In the genomic region with DNA sequence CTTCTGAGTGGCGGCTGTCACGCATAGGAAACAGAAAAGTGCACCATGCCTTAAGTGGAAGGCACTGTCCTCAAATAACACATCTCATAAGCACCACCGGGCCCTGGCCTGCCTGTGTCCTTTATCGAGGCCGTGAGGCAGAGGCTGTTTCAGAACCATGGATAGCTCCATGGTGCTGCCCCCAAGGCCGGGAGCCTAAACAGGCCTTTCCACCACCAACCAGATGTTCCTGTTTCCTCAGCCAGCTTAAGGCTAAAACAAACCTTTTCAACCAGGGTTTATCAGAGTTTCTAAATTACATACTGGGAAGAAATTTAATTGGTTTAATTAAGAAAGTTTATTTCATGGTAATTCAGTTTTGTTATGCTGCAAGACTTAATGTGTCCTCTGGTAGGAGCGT, we compare ENCODE assay signal across 1 cellular context.
A peak's percentile ranks its signal among the peaks of the same experiment; 100 is the strongest.
TF ChIP-seq lines count a peak whose summit lies in the region.

No MANE protein-coding gene starts in this region.

TF ChIP-seq in HepG2, 621 proteins besides CTCF, POLR2A, EP300 and RAD21 (continued from another document and continues in another):
- TF ChIP-seq, protein P1, sequence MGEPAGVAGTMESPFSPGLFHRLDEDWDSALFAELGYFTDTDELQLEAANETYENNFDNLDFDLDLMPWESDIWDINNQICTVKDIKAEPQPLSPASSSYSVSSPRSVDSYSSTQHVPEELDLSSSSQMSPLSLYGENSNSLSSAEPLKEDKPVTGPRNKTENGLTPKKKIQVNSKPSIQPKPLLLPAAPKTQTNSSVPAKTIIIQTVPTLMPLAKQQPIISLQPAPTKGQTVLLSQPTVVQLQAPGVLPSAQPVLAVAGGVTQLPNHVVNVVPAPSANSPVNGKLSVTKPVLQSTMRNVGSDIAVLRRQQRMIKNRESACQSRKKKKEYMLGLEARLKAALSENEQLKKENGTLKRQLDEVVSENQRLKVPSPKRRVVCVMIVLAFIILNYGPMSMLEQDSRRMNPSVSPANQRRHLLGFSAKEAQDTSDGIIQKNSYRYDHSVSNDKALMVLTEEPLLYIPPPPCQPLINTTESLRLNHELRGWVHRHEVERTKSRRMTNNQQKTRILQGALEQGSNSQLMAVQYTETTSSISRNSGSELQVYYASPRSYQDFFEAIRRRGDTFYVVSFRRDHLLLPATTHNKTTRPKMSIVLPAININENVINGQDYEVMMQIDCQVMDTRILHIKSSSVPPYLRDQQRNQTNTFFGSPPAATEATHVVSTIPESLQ (CRISPR knock-in tag; conservative IDR thresholded peaks at IDR 0.05), result peak; percentile 84; the same call in 1 of the 2 replicates
- no peak for TF ChIP-seq FOXO1 (CRISPR knock-in tag; IDR thresholded peaks at IDR 0.05)
- no peak for TF ChIP-seq ZBTB7A (CRISPR knock-in tag; IDR thresholded peaks at IDR 0.05)
- TF ChIP-seq RARA (CRISPR knock-in tag; IDR thresholded peaks at IDR 0.05), result 0 out of 2 replicates have a peak, but pooled peaks have one; percentile 29
- TF ChIP-seq ZNF460 (CRISPR knock-in tag; IDR thresholded peaks at IDR 0.05; ENCODE audit: borderline replicate concordance), result no peak
- TF ChIP-seq ZNF441 (CRISPR knock-in tag; IDR thresholded peaks at IDR 0.05; ENCODE audit: borderline replicate concordance), result peak; percentile 62; the same call in 1 of the 2 replicates
- TF ChIP-seq KLF15 (CRISPR knock-in tag; IDR thresholded peaks at IDR 0.05; ENCODE audit: borderline replicate concordance), result 0 out of 2 replicates have a peak, but pooled peaks have one; percentile 61
- TF ChIP-seq PAWR (CRISPR knock-in tag; IDR thresholded peaks at IDR 0.05; ENCODE audit: borderline replicate concordance), result no peak
- no peak for TF ChIP-seq HHEX (CRISPR knock-in tag; IDR thresholded peaks at IDR 0.05)
- no peak for TF ChIP-seq ZNF710 (CRISPR knock-in tag; IDR thresholded peaks at IDR 0.05; ENCODE audit: borderline replicate concordance)
- TF ChIP-seq ZNF451 (CRISPR knock-in tag; IDR thresholded peaks at IDR 0.05), result no peak
- TF ChIP-seq, protein P2, sequence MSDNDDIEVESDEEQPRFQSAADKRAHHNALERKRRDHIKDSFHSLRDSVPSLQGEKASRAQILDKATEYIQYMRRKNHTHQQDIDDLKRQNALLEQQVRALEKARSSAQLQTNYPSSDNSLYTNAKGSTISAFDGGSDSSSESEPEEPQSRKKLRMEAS (IDR thresholded peaks at IDR 0.05), result no peak
- 0 out of 2 replicates have a peak, but pooled peaks have one; percentile 25 for TF ChIP-seq CBX5 (CRISPR knock-in tag; IDR thresholded peaks at IDR 0.05; ENCODE audit: borderline replicate concordance)
- peak; percentile 70; the same call in 1 of the 2 replicates for TF ChIP-seq SRY (CRISPR knock-in tag; IDR thresholded peaks at IDR 0.05)
- no peak for TF ChIP-seq U2AF1 (optimal IDR thresholded peaks at IDR 0.05; ENCODE audit: low read depth, low read length)
- TF ChIP-seq ZNF264 (CRISPR knock-in tag; IDR thresholded peaks at IDR 0.05), result peak; percentile 36; the same call in 1 of the 2 replicates
- no peak for TF ChIP-seq ZNF850 (CRISPR knock-in tag; conservative IDR thresholded peaks at IDR 0.05)
- no peak for TF ChIP-seq ZNF570 (CRISPR knock-in tag; IDR thresholded peaks at IDR 0.05; ENCODE audit: borderline replicate concordance)
- no peak for TF ChIP-seq MXD3 (CRISPR knock-in tag; IDR thresholded peaks at IDR 0.05)
- 0 out of 2 replicates have a peak, but pooled peaks have one; percentile 46 for TF ChIP-seq RFXAP (CRISPR knock-in tag; IDR thresholded peaks at IDR 0.05; ENCODE audit: borderline replicate concordance)
- no peak for TF ChIP-seq MXI1 (IDR thresholded peaks at IDR 0.05; ENCODE audit: borderline replicate concordance, low read depth, low read length)
- TF ChIP-seq, protein P3, sequence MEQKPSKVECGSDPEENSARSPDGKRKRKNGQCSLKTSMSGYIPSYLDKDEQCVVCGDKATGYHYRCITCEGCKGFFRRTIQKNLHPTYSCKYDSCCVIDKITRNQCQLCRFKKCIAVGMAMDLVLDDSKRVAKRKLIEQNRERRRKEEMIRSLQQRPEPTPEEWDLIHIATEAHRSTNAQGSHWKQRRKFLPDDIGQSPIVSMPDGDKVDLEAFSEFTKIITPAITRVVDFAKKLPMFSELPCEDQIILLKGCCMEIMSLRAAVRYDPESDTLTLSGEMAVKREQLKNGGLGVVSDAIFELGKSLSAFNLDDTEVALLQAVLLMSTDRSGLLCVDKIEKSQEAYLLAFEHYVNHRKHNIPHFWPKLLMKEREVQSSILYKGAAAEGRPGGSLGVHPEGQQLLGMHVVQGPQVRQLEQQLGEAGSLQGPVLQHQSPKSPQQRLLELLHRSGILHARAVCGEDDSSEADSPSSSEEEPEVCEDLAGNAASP (CRISPR knock-in tag; IDR thresholded peaks at IDR 0.05; ENCODE audit: borderline replicate concordance), result peak; percentile 47; the same call in 1 of the 2 replicates
- TF ChIP-seq SRSF4 (IDR thresholded peaks at IDR 0.05; ENCODE audit: low read depth, low read length, poor library complexity, severe bottlenecking), result no peak
- TF ChIP-seq ZFP37 (CRISPR knock-in tag; IDR thresholded peaks at IDR 0.05; ENCODE audit: borderline replicate concordance), result peak; percentile 87; the same call in 1 of the 2 replicates
- peak; percentile 58; the same call in 1 of the 2 replicates for TF ChIP-seq NFKB2 (CRISPR knock-in tag; IDR thresholded peaks at IDR 0.05; ENCODE audit: borderline replicate concordance)
- no peak for TF ChIP-seq XBP1 (CRISPR knock-in tag; IDR thresholded peaks at IDR 0.05)
- TF ChIP-seq MED1 (CRISPR knock-in tag; IDR thresholded peaks at IDR 0.05), result peak; percentile 40; the same call in 1 of the 2 replicates
- TF ChIP-seq ZNF431 (CRISPR knock-in tag; IDR thresholded peaks at IDR 0.05; ENCODE audit: borderline replicate concordance, low read depth), result 0 out of 2 replicates have a peak, but pooled peaks have one; percentile 40
- no peak for TF ChIP-seq ZNF841 (CRISPR knock-in tag; IDR thresholded peaks at IDR 0.05; ENCODE audit: borderline replicate concordance)
- TF ChIP-seq GPN1 (CRISPR knock-in tag; IDR thresholded peaks at IDR 0.05; ENCODE audit: borderline replicate concordance), result no peak
- no peak for TF ChIP-seq SOX13 (IDR thresholded peaks at IDR 0.05)
- TF ChIP-seq SOX13 (CRISPR knock-in tag; conservative IDR thresholded peaks at IDR 0.05 in 1 of 2, IDR thresholded peaks at IDR 0.05 in 1 of 2), result peak in 1 of 2 experiments; percentile 26; a peak in 1 of 4 replicates
- no peak for TF ChIP-seq ZNF496 (CRISPR knock-in tag; IDR thresholded peaks at IDR 0.05; ENCODE audit: insufficient replicate concordance)
- TF ChIP-seq MXD4 (CRISPR knock-in tag; IDR thresholded peaks at IDR 0.05), result peak; percentile 32; the same call in 1 of the 2 replicates
- TF ChIP-seq ZNF124 (CRISPR knock-in tag; IDR thresholded peaks at IDR 0.05), result 0 out of 2 replicates have a peak, but pooled peaks have one; percentile 44
- 0 out of 2 replicates have a peak, but pooled peaks have one; percentile 30 for TF ChIP-seq NFAT5 (CRISPR knock-in tag; IDR thresholded peaks at IDR 0.05)
- 0 out of 2 replicates have a peak, but pooled peaks have one; percentile 34 for TF ChIP-seq ZNF83 (CRISPR knock-in tag; IDR thresholded peaks at IDR 0.05; ENCODE audit: borderline replicate concordance)
- no peak for TF ChIP-seq GLI4 (CRISPR knock-in tag; IDR thresholded peaks at IDR 0.05; ENCODE audit: borderline replicate concordance)
- TF ChIP-seq KDM3A (CRISPR knock-in tag; IDR thresholded peaks at IDR 0.05; ENCODE audit: low read depth), result peak; percentile 28; the same call in 1 of the 2 replicates
- TF ChIP-seq CREB1 (IDR thresholded peaks at IDR 0.05), result no peak
- TF ChIP-seq CREB1 (CRISPR knock-in tag; IDR thresholded peaks at IDR 0.05), result no peak
- 0 out of 2 replicates have a peak, but pooled peaks have one; percentile 44 for TF ChIP-seq ISX (CRISPR knock-in tag; conservative IDR thresholded peaks at IDR 0.05)
- TF ChIP-seq ZNF558 (CRISPR knock-in tag; IDR thresholded peaks at IDR 0.05; ENCODE audit: borderline replicate concordance), result peak; percentile 73; the same call in 1 of the 2 replicates
- TF ChIP-seq ZNF331 (CRISPR knock-in tag; IDR thresholded peaks at IDR 0.05), result peak; percentile 85
- no peak for TF ChIP-seq FLYWCH1 (CRISPR knock-in tag; IDR thresholded peaks at IDR 0.05)
- peak; percentile 70; the same call in 1 of the 2 replicates for TF ChIP-seq TGIF2 (CRISPR knock-in tag; IDR thresholded peaks at IDR 0.05)
- peak; percentile 61; the same call in 1 of the 2 replicates for TF ChIP-seq KDM2A (CRISPR knock-in tag; IDR thresholded peaks at IDR 0.05; ENCODE audit: borderline replicate concordance, low read depth)
- TF ChIP-seq MYC (CRISPR knock-in tag; IDR thresholded peaks at IDR 0.05; ENCODE audit: borderline replicate concordance), result no peak
- TF ChIP-seq, protein P4, sequence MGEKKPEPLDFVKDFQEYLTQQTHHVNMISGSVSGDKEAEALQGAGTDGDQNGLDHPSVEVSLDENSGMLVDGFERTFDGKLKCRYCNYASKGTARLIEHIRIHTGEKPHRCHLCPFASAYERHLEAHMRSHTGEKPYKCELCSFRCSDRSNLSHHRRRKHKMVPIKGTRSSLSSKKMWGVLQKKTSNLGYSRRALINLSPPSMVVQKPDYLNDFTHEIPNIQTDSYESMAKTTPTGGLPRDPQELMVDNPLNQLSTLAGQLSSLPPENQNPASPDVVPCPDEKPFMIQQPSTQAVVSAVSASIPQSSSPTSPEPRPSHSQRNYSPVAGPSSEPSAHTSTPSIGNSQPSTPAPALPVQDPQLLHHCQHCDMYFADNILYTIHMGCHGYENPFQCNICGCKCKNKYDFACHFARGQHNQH (CRISPR knock-in tag; IDR thresholded peaks at IDR 0.05), result peak; percentile 58; the same call in 1 of the 2 replicates
- 0 out of 2 replicates have a peak, but pooled peaks have one; percentile 42 for TF ChIP-seq KAT8 (CRISPR knock-in tag; IDR thresholded peaks at IDR 0.05)
